8 cellular contexts compared by ENCODE assay signal in the genomic region with DNA sequence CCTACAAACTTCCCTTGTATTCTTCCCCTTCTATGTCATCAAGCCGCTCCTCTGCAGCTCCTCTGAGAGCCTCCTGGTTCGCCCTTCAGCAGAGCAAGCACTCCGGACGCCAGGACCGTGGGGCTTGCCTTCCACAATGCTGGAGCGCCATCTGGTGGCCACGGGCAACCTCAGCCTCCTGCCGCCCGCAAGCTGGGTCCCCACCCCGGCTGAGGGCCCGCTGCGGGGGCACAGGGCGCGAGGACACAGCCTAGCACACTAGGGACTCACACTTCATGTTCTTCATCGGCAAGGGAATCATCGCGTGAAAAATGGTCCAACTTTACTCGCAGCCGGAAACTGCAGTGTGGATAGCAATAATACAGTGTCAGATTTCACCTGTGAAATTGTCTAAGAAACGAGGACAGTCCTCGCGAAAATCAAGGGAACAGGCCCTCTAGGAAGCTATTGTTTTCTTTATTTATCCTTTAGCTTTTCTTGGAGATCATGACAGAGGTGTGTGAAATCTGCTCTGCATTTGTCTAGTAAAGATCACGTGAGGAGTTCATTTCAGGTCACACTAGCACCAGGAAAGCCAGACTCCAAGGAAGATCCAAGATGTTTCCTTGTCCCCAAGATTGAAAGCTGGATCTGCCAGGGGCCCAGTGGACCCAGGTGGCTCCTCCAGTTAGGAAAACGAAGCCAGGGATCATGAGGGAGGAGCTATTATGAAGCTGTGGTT. TPM values are rescaled to one million over a fixed set of nuclear protein-coding genes. Genes with fewer than 3 reads are reported as not detected.
DNase-seq lines count a peak whose midpoint lies in the region; ATAC-seq and TF ChIP-seq lines count a peak whose summit lies in the region.

No MANE protein-coding gene starts in this region.

- H3K27me3 ChIP-seq in ascending aorta, result no peaks in the 10 kb centered on the region

- TF ChIP-seq CTCF in ascending aorta (IDR thresholded peaks at IDR 0.05), result peak; percentile 97 to 99 (median 98)

- ATAC-seq in HG02610 (IDR thresholded peaks at IDR 0.05; ENCODE audit: unreplicated experiment) (peak; percentile 79), sciatic nerve (peak; percentile 96), HG03025 (IDR thresholded peaks at IDR 0.05; ENCODE audit: low FRiP score, unreplicated experiment) (no peak)

- peaks cover 0 to 5% of the 10 kb centered on the region in 2 donors for H3K4me1 ChIP-seq in ascending aorta

- no peak overlapping the region for H3K4me3 ChIP-seq in ascending aorta

- intact Hi-C loops in ascending aorta (cut with DNase I) (loop anchor here (1.0 to 5.0 kb wide), 6 partner anchors 60 to 480 kb away; no protein-coding TSS in a partner anchor), sciatic nerve (cut with DNase I) (loop anchor here (5.0 kb wide), 1 partner anchor 60 kb away; no protein-coding TSS in a partner anchor)

- no peaks in the 10 kb centered on the region for H3K9me3 ChIP-seq in ascending aorta

- no peak overlapping the region for H3K27ac ChIP-seq in ascending aorta

- H3K36me3 ChIP-seq in ascending aorta, result no peaks in the 10 kb centered on the region

- DNase-seq in GM04504 (ENCODE audit: low read depth) (peak; percentile 77), NCI-H1694 (lab: John Stamatoyannopoulos, UW) (peak; percentile 81), T-helper 22 cell (ENCODE audit: low read depth) (peak; percentile 53), ascending aorta (ENCODE audit: low spot score in 2 of 2) (peak in 1 of 2 donors; percentile 93), hepatic stellate cell (ENCODE audit: low spot score) (peak; percentile 98), sciatic nerve (ENCODE audit: low spot score) (peak; percentile 97)

RNA-seq across cellular contexts. Expression of a gene that starts 5.8 kb away (rescaled TPM):
- not detected for total RNA-seq in ascending aorta
- not detected for total RNA-seq in sciatic nerve

RNA-seq across cellular contexts. Expression of a gene that starts 18.4 kb away (rescaled TPM):
- total RNA-seq in ascending aorta (0.32 TPM), sciatic nerve (1.1 TPM)

RNA-seq across cellular contexts. Expression of a gene that starts 55.2 kb away (rescaled TPM):
- 133 TPM for total RNA-seq in ascending aorta
- 84.8 TPM for total RNA-seq in sciatic nerve
